Comparison of ENCODE assay signal across 2 cellular contexts in genomic region chr6:157405986-157406385, GRCh38.
A peak's percentile ranks its signal among the peaks of the same experiment; 100 is the strongest.
TF ChIP-seq lines count a peak whose summit lies in the region.

No MANE protein-coding gene starts in this region.

TF ChIP-seq in HEK293, 187 proteins besides CTCF, POLR2A, EP300 and RAD21:
- TF ChIP-seq SCRT1 (tag by site-specific recombination; IDR thresholded peaks at IDR 0.05; ENCODE audit: borderline replicate concordance) = no peak
- peak; percentile 29 for TF ChIP-seq SETDB1 (IDR thresholded peaks at IDR 0.05; ENCODE audit: insufficient read length, low read length)
TF ChIP-seq in HEK293: peak in this region for 1.

TF ChIP-seq in WTC11, 78 proteins besides CTCF, POLR2A, EP300 and RAD21:
- TF ChIP-seq TCF7 (CRISPR knock-in tag; IDR thresholded peaks at IDR 0.05; ENCODE audit: low read depth) (no peak), ZNF138 (CRISPR knock-in tag; conservative IDR thresholded peaks at IDR 0.05) (no peak), E2F4 (CRISPR knock-in tag; IDR thresholded peaks at IDR 0.05; ENCODE audit: borderline replicate concordance, low read depth) (no peak)
- TF ChIP-seq, protein P1, sequence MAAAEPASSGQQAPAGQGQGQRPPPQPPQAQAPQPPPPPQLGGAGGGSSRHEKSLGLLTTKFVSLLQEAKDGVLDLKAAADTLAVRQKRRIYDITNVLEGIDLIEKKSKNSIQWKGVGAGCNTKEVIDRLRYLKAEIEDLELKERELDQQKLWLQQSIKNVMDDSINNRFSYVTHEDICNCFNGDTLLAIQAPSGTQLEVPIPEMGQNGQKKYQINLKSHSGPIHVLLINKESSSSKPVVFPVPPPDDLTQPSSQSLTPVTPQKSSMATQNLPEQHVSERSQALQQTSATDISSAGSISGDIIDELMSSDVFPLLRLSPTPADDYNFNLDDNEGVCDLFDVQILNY (CRISPR knock-in tag; IDR thresholded peaks at IDR 0.05) = no peak
- TF ChIP-seq, protein P2, sequence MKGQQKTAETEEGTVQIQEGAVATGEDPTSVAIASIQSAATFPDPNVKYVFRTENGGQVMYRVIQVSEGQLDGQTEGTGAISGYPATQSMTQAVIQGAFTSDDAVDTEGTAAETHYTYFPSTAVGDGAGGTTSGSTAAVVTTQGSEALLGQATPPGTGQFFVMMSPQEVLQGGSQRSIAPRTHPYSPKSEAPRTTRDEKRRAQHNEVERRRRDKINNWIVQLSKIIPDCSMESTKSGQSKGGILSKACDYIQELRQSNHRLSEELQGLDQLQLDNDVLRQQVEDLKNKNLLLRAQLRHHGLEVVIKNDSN (CRISPR knock-in tag; IDR thresholded peaks at IDR 0.05) = no peak
